8 cellular contexts compared by ENCODE assay signal in genomic region chr1:32014199-32014936, GRCh38. TPM values are rescaled to one million over a fixed set of nuclear protein-coding genes. Genes with fewer than 3 reads are reported as not detected.
DNase-seq lines count a peak whose midpoint lies in the region; ATAC-seq and TF ChIP-seq lines count a peak whose summit lies in the region.

No MANE protein-coding gene starts in this region.

- peaks cover 6% of the 10 kb centered on the region for H3K27me3 Mint-ChIP-seq in neural crest cell (ENCODE audit: low read depth)

- peaks cover 27% of the 10 kb centered on the region for H3K4me1 Mint-ChIP-seq in neural crest cell

- H3K36me3 Mint-ChIP-seq in neural crest cell (ENCODE audit: low read depth) = peaks cover 7% of the 10 kb centered on the region

- no peaks in the 10 kb centered on the region for H3K9me3 Mint-ChIP-seq in neural crest cell

- H3K4me3 Mint-ChIP-seq in neural crest cell = peak overlapping the region; percentile 96

- TF ChIP-seq CTCF in neural crest cell (conservative IDR thresholded peaks at IDR 0.05) (no peak), thoracic aorta (IDR thresholded peaks at IDR 0.05) (no peak)

- peaks cover 36 to 44% of the 10 kb centered on the region in 2 donors for H3K4me1 ChIP-seq in thoracic aorta (ENCODE audit: control insufficient read depth in 1 of 2, low read depth in 2 of 2)

- H3K9me3 ChIP-seq in thoracic aorta = no peaks in the 10 kb centered on the region

- H3K27me3 ChIP-seq in thoracic aorta (replicated peaks; ENCODE audit: insufficient read depth) = no peaks in the 10 kb centered on the region

- peak overlapping the region; percentile 75 for H3K4me3 ChIP-seq in thoracic aorta

- H3K36me3 ChIP-seq in thoracic aorta = no peaks in the 10 kb centered on the region

- peak overlapping the region; percentile 91 for H3K27ac Mint-ChIP-seq in neural crest cell (ENCODE audit: unreplicated experiment)

- peak overlapping the region; percentile 99 for H3K27ac ChIP-seq in thoracic aorta

- ATAC-seq in HG02970 (IDR thresholded peaks at IDR 0.05; ENCODE audit: low FRiP score, unreplicated experiment) = peak; percentile 2
- ATAC-seq in thoracic aorta (ENCODE audit: insufficient number of reproducible peaks, low FRiP score, low read depth) = peak; percentile 7

- peak; percentile 48 for DNase-seq in activated CD4-positive, CD25-positive, alpha-beta regulatory T cell treated with anti-CD3 and anti-CD28 coated beads, Interleukin-2, amount 50 U/mL, for 72 hours
- DNase-seq in activated CD4-positive, CD25-positive, alpha-beta regulatory T cell (lab: John Stamatoyannopoulos, UW) = no peak
- DNase-seq in NCI-H69 (lab: John Stamatoyannopoulos, UW) (peak; percentile 51), foreskin melanocyte (peak; percentile 42), neural crest cell (ENCODE audit: low read depth, low spot score) (peak; percentile 37), thoracic aorta (ENCODE audit: low spot score) (peak; percentile 18)
- peak; percentile 15 for DNase-seq in activated effector memory CD4-positive, alpha-beta T cell treated with Interleukin-2 at 50 U/mL for 16 hours

RNA-seq across cellular contexts. Expression of gene KHDRBS1, which starts 0.7 kb away (rescaled TPM):
- 292 and 299 TPM in 2 replicates for total RNA-seq in neural crest cell
- 10 to 100 TPM; 45.5 to 82.6 TPM for total RNA-seq in thoracic aorta

RNA-seq across cellular contexts. Expression of gene TMEM39B, which starts 58.4 kb away (rescaled TPM):
- 34.8 and 36.0 TPM in 2 replicates for total RNA-seq in neural crest cell
- 1 to 10 TPM; 5.1 to 5.8 TPM for total RNA-seq in thoracic aorta

Comparison
In these comparisons a context has a peak if more than half of its experiments do, and no peak if none do; other contexts are left out.
1. DNase-seq: peak in activated CD4-positive, CD25-positive, alpha-beta regulatory T cell treated with anti-CD3 and anti-CD28 coated beads, Interleukin-2, amount 50 U/mL, for 72 hours (single experiment), NCI-H69 (single experiment), activated effector memory CD4-positive, alpha-beta T cell treated with Interleukin-2 at 50 U/mL for 16 hours (single experiment), foreskin melanocyte (single experiment), neural crest cell (single experiment) and thoracic aorta (single experiment); none in activated CD4-positive, CD25-positive, alpha-beta regulatory T cell (0 of 4).